Comparison of ENCODE assay signal across 8 cellular contexts in genomic region chr1:56578963-56579875, GRCh38. TPM values are rescaled to one million over a fixed set of nuclear protein-coding genes. Genes with fewer than 3 reads are reported as not detected.
DNase-seq lines count a peak whose midpoint lies in the region; ATAC-seq and TF ChIP-seq lines count a peak whose summit lies in the region.

PLPP3 (minus strand) TSS chr1:56579563; CDS start chr1:56579016, 547 bp downstream.

- no peaks in the 10 kb centered on the region for H3K9me3 Mint-ChIP-seq in MCF 10A (ENCODE audit: unreplicated experiment)

- TSS peak; percentile 37 for BruUV-seq in MCF 10A (replicated peaks; lab: Mats Ljungman, UMichigan)

- no peaks in the 10 kb centered on the region for H4K20me1 ChIP-seq in OCI-LY3 (ENCODE audit: insufficient read depth, low read length)

- H3K4me3 Mint-ChIP-seq in MCF 10A (ENCODE audit: unreplicated experiment), result peak within 1 kb of the TSS; percentile 97

- H3K4me1 Mint-ChIP-seq in MCF 10A (ENCODE audit: insufficient read depth, unreplicated experiment), result no peaks in the 10 kb centered on the region

- intact Hi-C loops in MCF 10A (cut with micrococcal nuclease), result loop anchor here (1.0 to 5.0 kb wide), 5 partner anchors 382 to 1295 kb away; no protein-coding TSS in a partner anchor

- H3K9ac ChIP-seq in OCI-LY3 (ENCODE audit: low read length), result peak within 1 kb of the TSS; percentile 77

- no peak for ATAC-seq in GM18858 (IDR thresholded peaks at IDR 0.05; ENCODE audit: unreplicated experiment)

- H2AFZ ChIP-seq in OCI-LY3 (ENCODE audit: low read depth, low read length), result peak within 1 kb of the TSS; percentile 93

- H3K9me3 ChIP-seq in OCI-LY3 (ENCODE audit: insufficient read depth, low read length), result no peaks in the 10 kb centered on the region

- H3K27me3 ChIP-seq in OCI-LY3 (ENCODE audit: low read depth, low read length), result peaks cover 5% of the 10 kb centered on the region; the same call in 1 of the 2 replicates

- H3K36me3 Mint-ChIP-seq in MCF 10A (ENCODE audit: insufficient read depth, unreplicated experiment), result no peaks in the 10 kb centered on the region

- DNase-seq in ELF-1 (ENCODE audit: low read depth, low spot score) (peak; percentile 96), HK-2 (ENCODE audit: unreplicated experiment) (peak; percentile 72), MCF 10A (ENCODE audit: unreplicated experiment) (peak; percentile 85), iPS DF 19.7 (ENCODE audit: low read depth, low spot score) (peak; percentile 61), pulmonary artery endothelial cell (ENCODE audit: low read depth, low spot score) (peak; percentile 81)
- no peak for DNase-seq in activated CD4-positive, CD25-positive, alpha-beta regulatory T cell (lab: John Stamatoyannopoulos, UW)

- peak within 1 kb of the TSS; percentile 33 for H3K27ac Mint-ChIP-seq in MCF 10A (ENCODE audit: low read depth, unreplicated experiment)

- H3K4me1 ChIP-seq in OCI-LY3 (ENCODE audit: low read length), result peaks cover 48% of the 10 kb centered on the region

- CTCF ChIA-PET in MCF 10A (lab: Yijun Ruan, JAX), result interaction anchor here (0.6 to 5.9 kb wide), 31 partner anchors 9 to 1437 kb away, joined by 3 to 39 read pairs (median 4); no protein-coding TSS in a partner anchor

- POLR2A ChIA-PET in MCF 10A (lab: Yijun Ruan, JAX), result interaction anchor here (0.6 to 1.6 kb wide), 11 partner anchors 84 to 1295 kb away, joined by 3 to 5 read pairs (median 3); no protein-coding TSS in a partner anchor

- H3K36me3 ChIP-seq in OCI-LY3 (replicated peaks; ENCODE audit: low read depth, low read length), result no peaks in the 10 kb centered on the region

- TF ChIP-seq CTCF in OCI-LY3 (IDR thresholded peaks at IDR 0.05; ENCODE audit: low read depth, low read length) (peak; percentile 19; the same call in 1 of the 2 replicates), MCF 10A (IDR thresholded peaks at IDR 0.05; ENCODE audit: unreplicated experiment) (no peak)

- peak within 1 kb of the TSS; percentile 96 for H3K4me3 ChIP-seq in OCI-LY3 (ENCODE audit: low read length)

- H3K79me2 ChIP-seq in OCI-LY3 (ENCODE audit: low read length), result no peaks in the 10 kb centered on the region

- H3K4me2 ChIP-seq in OCI-LY3 (ENCODE audit: low read length), result peak within 1 kb of the TSS; percentile 95

- H3K27me3 Mint-ChIP-seq in MCF 10A (ENCODE audit: insufficient read depth, unreplicated experiment), result no peaks in the 10 kb centered on the region

- H3K27ac ChIP-seq in OCI-LY3 (ENCODE audit: low read length), result no peak within 1 kb of the TSS

RNA-seq across cellular contexts. Expression of gene PLPP3, which starts in this region (rescaled TPM):
- 0.84 and 1.3 TPM in 2 replicates for total RNA-seq in MCF 10A (2022)
- total RNA-seq in pulmonary artery endothelial cell, result 18.5 and 28.6 TPM in 2 replicates

Comparison
In these comparisons a context has a peak if more than half of its experiments do, and no peak if none do; other contexts are left out.
1. DNase-seq: peak in ELF-1 (single experiment), HK-2 (single experiment), MCF 10A (single experiment), iPS DF 19.7 (single experiment) and pulmonary artery endothelial cell (single experiment); none in activated CD4-positive, CD25-positive, alpha-beta regulatory T cell (0 of 4).